8 cellular contexts compared by ENCODE assay signal in genomic region chr17:2233441-2233947, GRCh38.
A peak's percentile ranks its signal among the peaks of the same experiment; 100 is the strongest.
DNase-seq lines count a peak whose midpoint lies in the region; ATAC-seq and TF ChIP-seq lines count a peak whose summit lies in the region.
"Had no signal": no experiment of that assay in that cellular context is flagged by ENCODE, and none has a peak within 500 bp of the region (broad histone marks: within the 10 kb centered on the region; RNA-seq: fewer than 3 reads in every experiment).

No MANE protein-coding gene starts in this region.

- H3K4me1 ChIP-seq in mesodermal cell (ENCODE audit: control insufficient read depth, insufficient read depth, low read length, poor library complexity, severe bottlenecking) (peaks cover 27% of the 10 kb centered on the region), transverse colon (peaks cover 8 to 51% (median 33%) of the 10 kb centered on the region in 4 donors)

- no peak for TF ChIP-seq EP300 in transverse colon (IDR thresholded peaks at IDR 0.05; ENCODE audit: low read depth)

- no peaks in the 10 kb centered on the region for H3K27me3 ChIP-seq in transverse colon
- H3K27me3 ChIP-seq: neutrophil had no signal

- H3K27ac ChIP-seq in mesodermal cell (ENCODE audit: low read depth, low read length, severe bottlenecking), result peak overlapping the region; percentile 30
- H3K27ac ChIP-seq in transverse colon, result peak overlapping the region; percentile 63 to 70 (median 66)
- H3K27ac ChIP-seq: neutrophil had no signal

- 90 to 94% methylated on average over 4 to 5 of the region's 8 CpGs for WGBS in mesodermal cell (ENCODE audit: insufficient coverage in 2 of 2), 2 experiments
- WGBS in transverse colon (ENCODE audit: low coverage in 1 of 2), 2 donors, result 75% methylated on average over 8 of the region's 8 CpGs; no CpG with 5 or more reads in 1 of the 2 donors

- H3K9me3 ChIP-seq in mesodermal cell (ENCODE audit: control insufficient read depth, low read length) (no peaks in the 10 kb centered on the region), transverse colon (no peaks in the 10 kb centered on the region)
- H3K9me3 ChIP-seq: neutrophil had no signal

- no peak overlapping the region for H3K4me3 ChIP-seq in choroid plexus epithelial cell (ENCODE audit: low read depth, low read length)
- no peak overlapping the region for H3K4me3 ChIP-seq in mesodermal cell (ENCODE audit: extremely low read depth, insufficient read depth, low read length, poor library complexity, severe bottlenecking)
- H3K4me3 ChIP-seq in transverse colon, result no peak overlapping the region

- H3K36me3 ChIP-seq in mesodermal cell (ENCODE audit: control insufficient read depth, insufficient read depth, low read length) (peaks cover 49% of the 10 kb centered on the region), transverse colon (peaks cover 0 to 4% (median 0%) of the 10 kb centered on the region in 4 donors)

- ATAC-seq in GM21576 (IDR thresholded peaks at IDR 0.05; ENCODE audit: unreplicated experiment), result no peak

- DNase-seq in LHCN-M2 (ENCODE audit: low read depth), result peak; percentile 81
- peak; percentile 82 for DNase-seq in choroid plexus epithelial cell (ENCODE audit: low read depth)
- no peak for DNase-seq in transverse colon
- DNase-seq in NCI-H2171 (lab: John Stamatoyannopoulos, UW), result no peak
- no peak for DNase-seq in activated CD4-positive, alpha-beta T cell treated with anti-CD3 and anti-CD28 coated beads, Interleukin-2, amount 50 U/mL, for 4 hours

- TF ChIP-seq CTCF in choroid plexus epithelial cell (conservative IDR thresholded peaks at IDR 0.05; ENCODE audit: low read depth, low read length) (no peak), transverse colon (IDR thresholded peaks at IDR 0.05) (no peak)

- intact Hi-C loops in transverse colon (cut with DNase I; ENCODE audit: low total_unique reads), result no loop called here

- in situ Hi-C loops in transverse colon (cut with MboI; ENCODE audit: low pct_ligation_motif_present in 1 of 4, low pct_unique_long_range_greater_than_20kb in 1 of 4, low sequenced_read_pairs in 3 of 4), result no loop called here

- no peak for TF ChIP-seq POLR2A in transverse colon (IDR thresholded peaks at IDR 0.05)

Comparison
In these comparisons a context has a peak if more than half of its experiments do, and no peak if none do; other contexts are left out.
1. DNase-seq: peak in LHCN-M2 (single experiment) and choroid plexus epithelial cell (single experiment); none in transverse colon (single experiment), NCI-H2171 (single experiment) and activated CD4-positive, alpha-beta T cell treated with anti-CD3 and anti-CD28 coated beads, Interleukin-2, amount 50 U/mL, for 4 hours (0 of 2).